2 cellular contexts compared by ENCODE assay signal in the genomic region with DNA sequence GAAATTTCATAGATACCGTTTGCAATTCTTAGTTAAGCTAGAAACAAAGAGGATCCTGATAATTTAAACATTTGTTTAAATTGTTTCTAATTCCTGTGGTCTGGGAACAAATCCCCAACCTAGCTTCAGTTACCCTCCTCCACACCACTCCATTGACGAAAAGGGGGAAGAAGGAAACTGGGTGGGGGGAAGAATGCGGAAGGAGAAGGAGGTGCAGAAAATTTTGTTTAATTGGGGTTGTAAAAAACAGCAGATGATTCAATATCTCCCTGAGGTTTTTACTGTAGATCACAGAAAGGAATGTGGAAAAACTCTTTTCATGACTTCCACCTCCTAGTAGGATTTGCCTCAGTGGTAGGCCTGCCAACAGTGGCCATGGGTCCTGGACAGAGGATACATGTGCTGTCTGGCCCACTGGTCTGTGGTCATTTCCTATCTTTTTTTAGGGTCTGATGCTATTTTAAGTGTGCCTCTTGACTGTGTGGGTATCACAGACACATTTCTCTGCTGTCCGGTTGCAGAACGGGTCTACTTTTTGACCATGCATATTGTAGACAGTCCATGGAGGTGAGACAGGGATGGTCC.
TF ChIP-seq lines count a peak whose summit lies in the region.

No MANE protein-coding gene starts in this region.

TF ChIP-seq in SK-N-SH, 30 proteins besides CTCF, POLR2A, EP300 and RAD21:
- TF ChIP-seq, protein P1, sequence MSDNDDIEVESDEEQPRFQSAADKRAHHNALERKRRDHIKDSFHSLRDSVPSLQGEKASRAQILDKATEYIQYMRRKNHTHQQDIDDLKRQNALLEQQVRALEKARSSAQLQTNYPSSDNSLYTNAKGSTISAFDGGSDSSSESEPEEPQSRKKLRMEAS (IDR thresholded peaks at IDR 0.05; ENCODE audit: low read depth), result no peak
- no peak for TF ChIP-seq FOXM1 (IDR thresholded peaks at IDR 0.05; ENCODE audit: low read depth)
- no peak for TF ChIP-seq RCOR1 (IDR thresholded peaks at IDR 0.05; ENCODE audit: low read length)
- TF ChIP-seq GATA2 (CRISPR knock-in tag; IDR thresholded peaks at IDR 0.05), result no peak
- TF ChIP-seq, protein P2, sequence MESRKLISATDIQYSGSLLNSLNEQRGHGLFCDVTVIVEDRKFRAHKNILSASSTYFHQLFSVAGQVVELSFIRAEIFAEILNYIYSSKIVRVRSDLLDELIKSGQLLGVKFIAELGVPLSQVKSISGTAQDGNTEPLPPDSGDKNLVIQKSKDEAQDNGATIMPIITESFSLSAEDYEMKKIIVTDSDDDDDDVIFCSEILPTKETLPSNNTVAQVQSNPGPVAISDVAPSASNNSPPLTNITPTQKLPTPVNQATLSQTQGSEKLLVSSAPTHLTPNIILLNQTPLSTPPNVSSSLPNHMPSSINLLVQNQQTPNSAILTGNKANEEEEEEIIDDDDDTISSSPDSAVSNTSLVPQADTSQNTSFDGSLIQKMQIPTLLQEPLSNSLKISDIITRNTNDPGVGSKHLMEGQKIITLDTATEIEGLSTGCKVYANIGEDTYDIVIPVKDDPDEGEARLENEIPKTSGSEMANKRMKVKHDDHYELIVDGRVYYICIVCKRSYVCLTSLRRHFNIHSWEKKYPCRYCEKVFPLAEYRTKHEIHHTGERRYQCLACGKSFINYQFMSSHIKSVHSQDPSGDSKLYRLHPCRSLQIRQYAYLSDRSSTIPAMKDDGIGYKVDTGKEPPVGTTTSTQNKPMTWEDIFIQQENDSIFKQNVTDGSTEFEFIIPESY (IDR thresholded peaks at IDR 0.05; ENCODE audit: borderline replicate concordance, low read depth), result no peak
- TF ChIP-seq JUND (IDR thresholded peaks at IDR 0.05), result no peak
- no peak for TF ChIP-seq ELF1 (IDR thresholded peaks at IDR 0.05)
- TF ChIP-seq NRF1 (IDR thresholded peaks at IDR 0.05; ENCODE audit: low read depth, low read length), result no peak
- TF ChIP-seq, protein P3, sequence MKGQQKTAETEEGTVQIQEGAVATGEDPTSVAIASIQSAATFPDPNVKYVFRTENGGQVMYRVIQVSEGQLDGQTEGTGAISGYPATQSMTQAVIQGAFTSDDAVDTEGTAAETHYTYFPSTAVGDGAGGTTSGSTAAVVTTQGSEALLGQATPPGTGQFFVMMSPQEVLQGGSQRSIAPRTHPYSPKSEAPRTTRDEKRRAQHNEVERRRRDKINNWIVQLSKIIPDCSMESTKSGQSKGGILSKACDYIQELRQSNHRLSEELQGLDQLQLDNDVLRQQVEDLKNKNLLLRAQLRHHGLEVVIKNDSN (IDR thresholded peaks at IDR 0.05; ENCODE audit: borderline replicate concordance, low read depth), result no peak
- TF ChIP-seq NFIC (IDR thresholded peaks at IDR 0.05; ENCODE audit: borderline replicate concordance), result no peak

TF ChIP-seq in SK-N-SH treated with all-trans-retinoic acid at 6 μM for 48 hours, 23 proteins besides CTCF, POLR2A, EP300 and RAD21:
- no peak for TF ChIP-seq ISL1 (CRISPR knock-in tag; IDR thresholded peaks at IDR 0.05)
- no peak for TF ChIP-seq TOX (CRISPR knock-in tag; IDR thresholded peaks at IDR 0.05; ENCODE audit: borderline replicate concordance)
- TF ChIP-seq TCF4 (CRISPR knock-in tag; IDR thresholded peaks at IDR 0.05; ENCODE audit: borderline replicate concordance), result no peak
- no peak for TF ChIP-seq BACH2 (CRISPR knock-in tag; IDR thresholded peaks at IDR 0.05; ENCODE audit: borderline replicate concordance)
- no peak for TF ChIP-seq ESRRG (CRISPR knock-in tag; IDR thresholded peaks at IDR 0.05)
- TF ChIP-seq ARNTL (CRISPR knock-in tag; IDR thresholded peaks at IDR 0.05; ENCODE audit: borderline replicate concordance, low read depth), result no peak
- no peak for TF ChIP-seq RARB (CRISPR knock-in tag; IDR thresholded peaks at IDR 0.05)
- no peak for TF ChIP-seq ZC3H10 (CRISPR knock-in tag; IDR thresholded peaks at IDR 0.05)
- no peak for TF ChIP-seq PPARA (CRISPR knock-in tag; IDR thresholded peaks at IDR 0.05; ENCODE audit: borderline replicate concordance)
